8 cellular contexts compared by ENCODE assay signal in genomic region chr6:41937881-41938574, GRCh38. TPM values are rescaled to one million over a fixed set of nuclear protein-coding genes. Genes with fewer than 3 reads are reported as not detected.
A peak's percentile ranks its signal among the peaks of the same experiment; 100 is the strongest.
DNase-seq lines count a peak whose midpoint lies in the region; ATAC-seq lines count a peak whose summit lies in the region.

No MANE protein-coding gene starts in this region.

- H2AFZ ChIP-seq in mesenchymal stem cell (ENCODE audit: low read depth, low read length), result no peak overlapping the region

- H3K4me1 ChIP-seq in mesenchymal stem cell (ENCODE audit: control insufficient read depth, insufficient read depth, low read depth, low read length), result peaks cover 38% of the 10 kb centered on the region

- H4K91ac ChIP-seq in mesenchymal stem cell (ENCODE audit: low read length), result no peak overlapping the region

- H3K4me3 ChIP-seq in mesenchymal stem cell (ENCODE audit: insufficient read depth in 1 of 2, low read depth in 1 of 2, low read length in 2 of 2), result peak overlapping the region in 1 of 2 experiments; percentile 98

- peak overlapping the region; percentile 79 to 86 for H3K27ac Mint-ChIP-seq in activated naive CD4-positive, alpha-beta T cell treated with anti-CD3 and anti-CD28 coated beads, Interleukin-2, amount 50 U/mL, for 72 hours

- H2BK5ac ChIP-seq in mesenchymal stem cell (ENCODE audit: low read depth, low read length, poor library complexity, severe bottlenecking), result no peak overlapping the region

- H3K9me3 Mint-ChIP-seq in activated naive CD4-positive, alpha-beta T cell treated with anti-CD3 and anti-CD28 coated beads, Interleukin-2, amount 50 U/mL, for 72 hours, result no peaks in the 10 kb centered on the region

- H3K36me3 ChIP-seq in mesenchymal stem cell (ENCODE audit: control insufficient read depth in 1 of 2, insufficient read depth in 2 of 2, low read depth in 1 of 2, low read length in 2 of 2), result peaks cover 40 to 44% of the 10 kb centered on the region in 2 experiments

- 79% methylated on average over 3 of the region's 4 CpGs for WGBS in mesenchymal stem cell

- no peaks in the 10 kb centered on the region for H3K27me3 ChIP-seq in mesenchymal stem cell (ENCODE audit: control insufficient read depth in 1 of 2, insufficient read depth in 1 of 2, low read length in 2 of 2)

- no peak overlapping the region for H3K4me2 ChIP-seq in mesenchymal stem cell (ENCODE audit: low read length, poor library complexity, severe bottlenecking)

- peak overlapping the region; percentile 31 to 76 for H3K18ac ChIP-seq in mesenchymal stem cell (ENCODE audit: low read depth in 1 of 2, low read length in 2 of 2)

- H4K8ac ChIP-seq in mesenchymal stem cell (ENCODE audit: low read length), result peak overlapping the region; percentile 31

- H2BK15ac ChIP-seq in mesenchymal stem cell (ENCODE audit: low read depth, poor library complexity, severe bottlenecking), result no peak overlapping the region

- DNase-seq in CD1c-positive myeloid dendritic cell (ENCODE audit: extremely low spot score), result peak; percentile 64
- DNase-seq in NOMO-1 treated with dmso at 0.1 percent for 144 hours (lab: John Stamatoyannopoulos, UW; ENCODE audit: unreplicated experiment), result peak; percentile 89
- DNase-seq in activated naive CD4-positive, alpha-beta T cell treated with anti-CD3 and anti-CD28 coated beads, Interleukin-2, amount 50 U/mL, for 72 hours (ENCODE audit: low spot score in 2 of 2), result peak in 1 of 2 donors; percentile 61
- DNase-seq in mesenchymal stem cell, result no peak
- DNase-seq in NCI-H1694 treated with DMSO at 0.1 percent for 48 hours (lab: John Stamatoyannopoulos, UW), result no peak

- peak overlapping the region; percentile 92 for H3K9ac ChIP-seq in mesenchymal stem cell (ENCODE audit: low read length)

- H3K27ac ChIP-seq in mesenchymal stem cell (ENCODE audit: low read length, poor library complexity, severe bottlenecking), result no peak overlapping the region

- peaks cover 12% of the 10 kb centered on the region for H3K79me1 ChIP-seq in mesenchymal stem cell (replicated peaks; ENCODE audit: low read length, poor library complexity, severe bottlenecking)

- no peak overlapping the region for H3K14ac ChIP-seq in mesenchymal stem cell (ENCODE audit: low read length in 2 of 2)

- peak overlapping the region; percentile 59 for H2BK120ac ChIP-seq in mesenchymal stem cell (ENCODE audit: low read depth, low read length)

- no peak for ATAC-seq in activated naive CD4-positive, alpha-beta T cell treated with anti-CD3 and anti-CD28 coated beads, Interleukin-2, amount 50 U/mL, for 72 hours
- ATAC-seq in HG03457 (IDR thresholded peaks at IDR 0.05; ENCODE audit: unreplicated experiment) (no peak), HG03521 (IDR thresholded peaks at IDR 0.05; ENCODE audit: unreplicated experiment) (no peak), GM18873 (IDR thresholded peaks at IDR 0.05; ENCODE audit: low FRiP score, unreplicated experiment) (no peak)

- peaks cover 59 to 71% of the 10 kb centered on the region in 2 donors for H3K36me3 Mint-ChIP-seq in activated naive CD4-positive, alpha-beta T cell treated with anti-CD3 and anti-CD28 coated beads, Interleukin-2, amount 50 U/mL, for 72 hours

- H2AK5ac ChIP-seq in mesenchymal stem cell (ENCODE audit: low read length, severe bottlenecking), result peak overlapping the region; percentile 20

- no peak overlapping the region for H3K23ac ChIP-seq in mesenchymal stem cell (ENCODE audit: low read length in 2 of 2)

- no peaks in the 10 kb centered on the region for H3K9me3 ChIP-seq in mesenchymal stem cell (ENCODE audit: control insufficient read depth, low read length)

- no peak overlapping the region for H3K4ac ChIP-seq in mesenchymal stem cell (ENCODE audit: low read depth in 1 of 2, low read length in 2 of 2)

- peak overlapping the region in 1 of 2 experiments; percentile 47 for H2BK12ac ChIP-seq in mesenchymal stem cell (ENCODE audit: low read length in 2 of 2)

RNA-seq across cellular contexts. Expression of gene CCND3, which starts 3.6 kb away (rescaled TPM):
- 100 to 1,000 TPM; 610 to 723 TPM for total RNA-seq in activated naive CD4-positive, alpha-beta T cell treated with anti-CD3 and anti-CD28 coated beads, Interleukin-2, amount 50 U/mL, for 72 hours
- polyA plus RNA-seq in mesenchymal stem cell (2013, experiment 1 of 2), result 84.5 TPM
- polyA plus RNA-seq in mesenchymal stem cell (2013, experiment 2 of 2), result 80.3 TPM

RNA-seq across cellular contexts. Expression of gene BYSL, which starts 16.7 kb away (rescaled TPM):
- total RNA-seq in activated naive CD4-positive, alpha-beta T cell treated with anti-CD3 and anti-CD28 coated beads, Interleukin-2, amount 50 U/mL, for 72 hours, result 10 to 100 TPM; 38.1 to 47.6 TPM
- 11.3 TPM for polyA plus RNA-seq in mesenchymal stem cell (2013, experiment 1 of 2)
- polyA plus RNA-seq in mesenchymal stem cell (2013, experiment 2 of 2), result 11.6 TPM

RNA-seq across cellular contexts. Expression of gene MED20, which starts 17.1 kb away (rescaled TPM):
- total RNA-seq in activated naive CD4-positive, alpha-beta T cell treated with anti-CD3 and anti-CD28 coated beads, Interleukin-2, amount 50 U/mL, for 72 hours, result 10 to 100 TPM; 18.5 to 24.2 TPM
- 13.5 TPM for polyA plus RNA-seq in mesenchymal stem cell (2013, experiment 1 of 2)
- polyA plus RNA-seq in mesenchymal stem cell (2013, experiment 2 of 2), result 13.6 TPM

RNA-seq across cellular contexts. Expression of gene USP49, which starts 42.9 kb away (rescaled TPM):
- 10 to 100 TPM in 1 of 2 donors, 1 to 10 TPM in 1; 8.3 to 16.7 TPM for total RNA-seq in activated naive CD4-positive, alpha-beta T cell treated with anti-CD3 and anti-CD28 coated beads, Interleukin-2, amount 50 U/mL, for 72 hours
- 1.5 TPM for polyA plus RNA-seq in mesenchymal stem cell (2013, experiment 1 of 2)
- 1.3 TPM for polyA plus RNA-seq in mesenchymal stem cell (2013, experiment 2 of 2)

Comparison
In these comparisons a context has a peak if more than half of its experiments do, and no peak if none do; other contexts are left out.
1. DNase-seq: peak in CD1c-positive myeloid dendritic cell (single experiment) and NOMO-1 treated with dmso at 0.1 percent for 144 hours (single experiment); none in mesenchymal stem cell (single experiment) and NCI-H1694 treated with DMSO at 0.1 percent for 48 hours (single experiment).